10 cellular contexts compared by ENCODE assay signal in the genomic region with DNA sequence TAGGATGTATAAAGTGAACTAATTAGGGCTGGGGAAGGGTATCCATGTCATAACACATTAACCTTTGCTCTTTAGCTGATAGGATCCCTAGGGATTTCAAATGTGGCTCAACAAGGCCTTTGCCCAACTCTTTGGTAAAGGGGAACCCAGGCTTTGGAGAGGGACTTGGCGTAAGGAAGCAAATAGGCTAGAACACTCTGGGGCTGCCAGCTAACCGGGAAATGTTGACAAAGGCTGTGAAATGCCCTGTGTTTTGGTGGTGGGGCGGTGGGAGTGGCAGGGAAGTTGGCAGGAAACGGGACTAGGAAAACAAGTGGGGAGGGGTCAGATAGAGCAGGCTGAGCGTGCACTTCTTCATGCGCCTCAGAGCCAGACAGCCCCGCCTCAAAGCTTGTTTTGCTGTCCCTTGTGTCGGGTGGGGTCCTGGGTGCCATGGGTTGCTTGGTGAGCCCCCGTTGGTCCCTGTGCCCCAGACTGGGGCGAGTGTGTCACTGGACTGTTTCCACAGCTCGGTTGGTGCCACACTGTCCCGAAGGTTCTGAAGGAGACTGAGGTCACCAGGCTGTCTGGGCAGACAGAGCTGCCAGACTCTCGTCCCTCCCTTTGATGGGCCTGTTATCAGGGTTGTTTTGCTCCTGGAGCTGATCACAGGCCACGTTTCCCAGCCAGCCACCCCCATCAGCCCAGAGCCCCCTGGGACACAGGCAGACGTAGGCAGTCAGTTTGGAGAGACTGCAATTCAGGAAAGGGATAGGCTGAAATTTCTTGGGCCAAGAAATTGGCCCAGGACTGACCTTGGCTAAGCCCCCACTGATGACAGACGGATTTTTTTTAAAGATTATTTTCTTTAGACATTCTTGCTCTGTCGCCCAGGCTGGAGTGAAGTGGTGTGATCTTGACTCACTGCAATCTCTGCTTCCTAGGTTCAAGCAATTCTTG. TPM values are rescaled to one million over a fixed set of nuclear protein-coding genes. Genes with fewer than 3 reads are reported as not detected.
A peak's percentile ranks its signal among the peaks of the same experiment; 100 is the strongest.
DNase-seq lines count a peak whose midpoint lies in the region; ATAC-seq lines count a peak whose summit lies in the region.
"Had no signal": no experiment of that assay in that cellular context is flagged by ENCODE, and none has a peak within 500 bp of the region (broad histone marks: within the 10 kb centered on the region; RNA-seq: fewer than 3 reads in every experiment).

No MANE protein-coding gene starts in this region.

- peak; percentile 94 for ATAC-seq in left ventricle myocardium superior
- no peak for ATAC-seq in HG02571 (IDR thresholded peaks at IDR 0.05; ENCODE audit: unreplicated experiment)

- DNase-seq in AG20443 (ENCODE audit: low spot score) (peak; percentile 94), astrocyte of the hippocampus (ENCODE audit: low read depth, low spot score) (peak; percentile 86), left ventricle myocardium superior (peak; percentile 90), posterior vena cava (ENCODE audit: low spot score) (peak; percentile 97), COLO668 (lab: John Stamatoyannopoulos, UW; ENCODE audit: unreplicated experiment) (no peak), DMS53 (lab: John Stamatoyannopoulos, UW) (no peak), NCI-H2029 treated with DMSO at 0.1 percent for 48 hours (lab: John Stamatoyannopoulos, UW) (no peak)
- DNase-seq: activated CD4-positive, alpha-beta T cell treated with anti-CD3 and anti-CD28 coated beads for 4 hours; effector CD4-positive, alpha-beta T cell had no signal

- intact Hi-C loops in left ventricle myocardium superior (cut with micrococcal nuclease), result no loop called here
- intact Hi-C loops in posterior vena cava (cut with DNase I), result no loop called here

RNA-seq across cellular contexts. Expression of a gene that starts 19.6 kb away (rescaled TPM):
- 8.5 TPM for total RNA-seq in left ventricle myocardium superior
- 10 to 100 TPM; 10.2 to 10.5 TPM for total RNA-seq in posterior vena cava

RNA-seq across cellular contexts. Expression of a gene that starts 19.9 kb away (rescaled TPM):
- total RNA-seq in left ventricle myocardium superior (4.7 TPM), posterior vena cava (10 to 100 TPM; 12.8 to 14.1 TPM)

RNA-seq across cellular contexts. Expression of a gene that starts 29.4 kb away (rescaled TPM):
- 12.6 TPM for total RNA-seq in left ventricle myocardium superior
- 10 to 100 TPM; 25.6 to 28.6 TPM for total RNA-seq in posterior vena cava

Comparison
In these comparisons a context has a peak if more than half of its experiments do, and no peak if none do; other contexts are left out.
1. DNase-seq: peak in AG20443 (single experiment), astrocyte of the hippocampus (single experiment), left ventricle myocardium superior (single experiment) and posterior vena cava (single experiment); none in COLO668 (single experiment), DMS53 (single experiment) and NCI-H2029 treated with DMSO at 0.1 percent for 48 hours (single experiment).